ENCODE assay signal across 19 cellular contexts in the genomic region with DNA sequence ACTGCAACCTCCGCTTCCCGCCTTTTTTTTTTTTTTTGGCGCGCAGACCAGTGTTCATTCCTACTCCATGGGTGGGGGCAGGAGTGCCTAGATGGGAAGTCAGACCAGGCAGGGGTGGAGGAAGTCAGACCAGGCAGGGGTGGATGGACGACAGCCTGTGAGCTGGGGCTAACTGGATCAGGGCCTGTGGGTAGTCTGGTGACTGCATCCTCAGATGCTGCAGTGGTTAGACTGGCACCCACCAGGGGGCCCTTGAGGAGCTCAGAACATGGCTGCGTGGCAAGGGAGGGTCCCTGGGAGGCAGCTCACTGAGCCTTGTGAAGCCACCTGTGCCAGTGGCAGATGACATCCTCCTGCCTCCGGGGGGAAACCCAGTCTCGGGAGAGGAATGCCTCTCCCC. TPM values are rescaled to one million over a fixed set of nuclear protein-coding genes. Genes with fewer than 3 reads are reported as not detected.
A peak's percentile ranks its signal among the peaks of the same experiment; 100 is the strongest.
DNase-seq lines count a peak whose midpoint lies in the region; ATAC-seq, FAIRE-seq and TF ChIP-seq lines count a peak whose summit lies in the region.
"Had no signal": no experiment of that assay in that cellular context is flagged by ENCODE, and none has a peak within 500 bp of the region (broad histone marks: within the 10 kb centered on the region; RNA-seq: fewer than 3 reads in every experiment).

No MANE protein-coding gene starts in this region.

- H3K36me3 Mint-ChIP-seq in activated naive CD8-positive, alpha-beta T cell treated with anti-CD3 and anti-CD28 coated beads, Interleukin-2, amount 50 U/mL, for 24 hours (ENCODE audit: low read depth): peaks cover 3% of the 10 kb centered on the region
- H3K36me3 Mint-ChIP-seq in activated naive CD8-positive, alpha-beta T cell treated with anti-CD3 and anti-CD28 coated beads for 36 hours: peaks cover 1% of the 10 kb centered on the region

- 83% methylated on average over 8 of the region's 8 CpGs; no CpG with 5 or more reads in 1 of the 2 experiments for WGBS in H1 (ENCODE audit: extremely low coverage in 1 of 2, insufficient coverage in 1 of 2, insufficient read length in 1 of 2, insufficient replicate concordance in 2 of 2, low coverage in 1 of 2, low lambda C conversion rate in 2 of 2, missing lambda C conversion rate in 1 of 2), 2 experiments
- WGBS in gastroesophageal sphincter (ENCODE audit: low coverage in 1 of 2), 2 donors: no CpG with 5 or more reads among the region's 8 CpGs

- H2AK5ac ChIP-seq in H1 (ENCODE audit: low read depth, low read length): no peak overlapping the region

- H3K9ac ChIP-seq in H1 (replicated peaks in 1 of 4; ENCODE audit: extremely low read depth in 1 of 4, low read depth in 3 of 4, low read length in 3 of 4): no peak overlapping the region
- H3K9ac ChIP-seq: GM23248 had no signal

- H3K9me3 ChIP-seq in H1 (ENCODE audit: insufficient read depth in 2 of 2, low read depth in 1 of 2, low read length in 1 of 2): no peaks in the 10 kb centered on the region
- no peaks in the 10 kb centered on the region for H3K9me3 ChIP-seq in upper lobe of right lung
- H3K9me3 ChIP-seq in gastroesophageal sphincter: no peaks in the 10 kb centered on the region
- H3K9me3 ChIP-seq: sigmoid colon had no signal

- H3K4me1 ChIP-seq in H1 (replicated peaks in 1 of 4; ENCODE audit: control insufficient read depth in 3 of 4, insufficient read depth in 4 of 4, low read length in 3 of 4): no peaks in the 10 kb centered on the region
- no peaks in the 10 kb centered on the region for H3K4me1 ChIP-seq in upper lobe of right lung
- H3K4me1 ChIP-seq in gastroesophageal sphincter: peaks cover 0 to 10% (median 0%) of the 10 kb centered on the region in 3 donors
- H3K4me1 ChIP-seq: sigmoid colon had no signal

- no peak overlapping the region for H2BK120ac ChIP-seq in H1 (replicated peaks; ENCODE audit: low read depth, low read length)

- no peaks in the 10 kb centered on the region for H3K79me2 ChIP-seq in H1 (ENCODE audit: control insufficient read depth in 1 of 2, insufficient read depth in 2 of 2, low read length in 2 of 2)

- intact Hi-C loops in upper lobe of right lung (cut with DNase I): no loop called here

- H2BK5ac ChIP-seq in H1 (ENCODE audit: low read depth, low read length): no peak overlapping the region

- H3K4me3 ChIP-seq in H1 (ENCODE audit: extremely low read depth in 1 of 4, insufficient read depth in 2 of 4, low read depth in 3 of 4, low read length in 4 of 4): no peak overlapping the region
- no peak overlapping the region for H3K4me3 ChIP-seq in upper lobe of right lung
- H3K4me3 ChIP-seq in gastroesophageal sphincter: no peak overlapping the region
- H3K4me3 ChIP-seq: GM23248, sigmoid colon had no signal

- H3K4me2 ChIP-seq in H1 (ENCODE audit: insufficient read depth in 1 of 2, low read depth in 2 of 2, low read length in 2 of 2): no peak overlapping the region

- H3K4me1 Mint-ChIP-seq in activated naive CD8-positive, alpha-beta T cell treated with anti-CD3 and anti-CD28 coated beads, Interleukin-2, amount 50 U/mL, for 24 hours: no peaks in the 10 kb centered on the region
- H3K4me1 Mint-ChIP-seq in activated naive CD8-positive, alpha-beta T cell treated with anti-CD3 and anti-CD28 coated beads for 36 hours: no peaks in the 10 kb centered on the region

- peaks cover 2% of the 10 kb centered on the region; the same call in 1 of the 2 replicates for H3K79me1 ChIP-seq in H1 (ENCODE audit: low read depth, low read length)

- no peak overlapping the region for H3K27ac ChIP-seq in H1 (ENCODE audit: low read depth, low read length)
- no peak overlapping the region for H3K27ac ChIP-seq in upper lobe of right lung
- no peak overlapping the region for H3K27ac ChIP-seq in gastroesophageal sphincter
- H3K27ac ChIP-seq: GM23248, HL-60, sigmoid colon had no signal

- no peak overlapping the region for H4K5ac ChIP-seq in H1 (ENCODE audit: insufficient read length, low read depth, low read length)

- peak; percentile 3 for DNase-seq in activated naive CD8-positive, alpha-beta T cell treated with anti-CD3 and anti-CD28 coated beads, Interleukin-2, amount 50 U/mL, for 24 hours
- no peak for DNase-seq in activated naive CD8-positive, alpha-beta T cell treated with anti-CD3 and anti-CD28 coated beads for 36 hours
- DNase-seq in NCI-H82 (lab: John Stamatoyannopoulos, UW) (peak; percentile 77), H1 (ENCODE audit: low read depth in 1 of 2, low spot score in 2 of 2) (no peak), upper lobe of right lung (no peak), NCI-H748 (lab: John Stamatoyannopoulos, UW; ENCODE audit: unreplicated experiment) (no peak)
- DNase-seq: activated gamma-delta T cell treated with Interleukin-2 at 50 U/mL for 16 hours; anterior cingulate cortex; COR-L47; left colon; NCI-H1105 treated with DMSO at 0.1 percent for 48 hours; SHP77 treated with DMSO at 0.1 percent for 48 hours; sigmoid colon; stimulated activated CD4-positive, alpha-beta T cell treated with anti-CD3 and anti-CD28 coated beads, Interleukin-1b, Interleukin-23, amount 100 ng/mL, for 48 hours; T-helper 2 cell had no signal

- CTCF ChIA-PET in H1 (lab: Charles Lee; ENCODE audit: partially characterized antibody): interaction anchor here (0.7 to 9.7 kb wide), 4 partner anchors 7 to 831 kb away, joined by 3 to 95 read pairs (median 4); no protein-coding TSS in a partner anchor

- no peak overlapping the region for H2BK12ac ChIP-seq in H1 (ENCODE audit: low read depth, low read length)

- H3K36me3 ChIP-seq in H1 (ENCODE audit: control insufficient read depth in 2 of 4, insufficient read depth in 4 of 4, low read length in 3 of 4) (peaks cover 0 to 7% (median 7%) of the 10 kb centered on the region in 4 experiments; a peak in 3 of 8 replicates), upper lobe of right lung (peaks cover 19% of the 10 kb centered on the region), gastroesophageal sphincter (peaks cover 0 to 34% of the 10 kb centered on the region in 2 donors)

- no peak overlapping the region for H4K8ac ChIP-seq in H1 (ENCODE audit: extremely low read depth, insufficient read depth, low read length)

- no peak overlapping the region for H3K4ac ChIP-seq in H1 (replicated peaks; ENCODE audit: insufficient read length, low read depth, low read length)

- H2BK15ac ChIP-seq in H1 (ENCODE audit: low read length): no peak overlapping the region

- TF ChIP-seq EP300 in H1 (IDR thresholded peaks at IDR 0.05; ENCODE audit: borderline replicate concordance in 1 of 2, low read depth in 2 of 2, low read length in 2 of 2) (no peak), gastroesophageal sphincter (IDR thresholded peaks at IDR 0.05) (no peak)

- H4K91ac ChIP-seq in H1 (replicated peaks; ENCODE audit: insufficient read length, low read length): no peak overlapping the region

- H3K18ac ChIP-seq in H1 (ENCODE audit: extremely low read depth, low read length): no peak overlapping the region

- no peak for FAIRE-seq in H1 (lab: Jason Lieb, UNC)

- no peak overlapping the region for H3K56ac ChIP-seq in H1 (replicated peaks; ENCODE audit: insufficient read length, low read depth, low read length)

- TF ChIP-seq CTCF in H1 (IDR thresholded peaks at IDR 0.05; ENCODE audit: control extremely low read depth in 1 of 3, insufficient read depth in 1 of 3, low read depth in 1 of 3, low read length in 3 of 3) (no peak), upper lobe of right lung (IDR thresholded peaks at IDR 0.05) (no peak), gastroesophageal sphincter (IDR thresholded peaks at IDR 0.05) (no peak)

- H3K14ac ChIP-seq in H1 (ENCODE audit: insufficient read length): no peak overlapping the region

- no peak overlapping the region for H3K23ac ChIP-seq in H1 (ENCODE audit: insufficient read length)

- H3K27me3 Mint-ChIP-seq in activated naive CD8-positive, alpha-beta T cell treated with anti-CD3 and anti-CD28 coated beads, Interleukin-2, amount 50 U/mL, for 24 hours: no peaks in the 10 kb centered on the region
- H3K27me3 Mint-ChIP-seq in activated naive CD8-positive, alpha-beta T cell treated with anti-CD3 and anti-CD28 coated beads for 36 hours: no peaks in the 10 kb centered on the region

- H2AFZ ChIP-seq in H1 (ENCODE audit: low read length): no peak overlapping the region
- H2AFZ ChIP-seq: GM23248 had no signal

- no peak for TF ChIP-seq RAD21 in H1 (IDR thresholded peaks at IDR 0.05 in 1 of 2, conservative IDR thresholded peaks at IDR 0.05 in 1 of 2; ENCODE audit: low read depth in 2 of 2, low read length in 2 of 2)

- TF ChIP-seq POLR2A in H1 (IDR thresholded peaks at IDR 0.05; ENCODE audit: control extremely low read depth in 1 of 2, low read depth in 2 of 2, low read length in 2 of 2) (no peak), gastroesophageal sphincter (IDR thresholded peaks at IDR 0.05) (no peak)

- H3K23me2 ChIP-seq in H1 (ENCODE audit: low read depth, low read length): no peaks in the 10 kb centered on the region

- peaks cover 2 to 8% of the 10 kb centered on the region in 2 experiments for H4K20me1 ChIP-seq in H1 (replicated peaks in 1 of 2; ENCODE audit: control insufficient read depth in 1 of 2, insufficient read depth in 2 of 2, low read length in 2 of 2)

- H3K9me3 Mint-ChIP-seq in activated naive CD8-positive, alpha-beta T cell treated with anti-CD3 and anti-CD28 coated beads, Interleukin-2, amount 50 U/mL, for 24 hours: no peaks in the 10 kb centered on the region
- H3K9me3 Mint-ChIP-seq in activated naive CD8-positive, alpha-beta T cell treated with anti-CD3 and anti-CD28 coated beads for 36 hours: no peaks in the 10 kb centered on the region

- no peak overlapping the region for H3K4me3 Mint-ChIP-seq in activated naive CD8-positive, alpha-beta T cell treated with anti-CD3 and anti-CD28 coated beads, Interleukin-2, amount 50 U/mL, for 24 hours
- no peak overlapping the region for H3K4me3 Mint-ChIP-seq in activated naive CD8-positive, alpha-beta T cell treated with anti-CD3 and anti-CD28 coated beads for 36 hours

- H3K27me3 ChIP-seq in H1 (replicated peaks in 1 of 4; ENCODE audit: control insufficient read depth in 3 of 4, extremely low read depth in 1 of 4, insufficient read depth in 3 of 4, low read length in 3 of 4): no peaks in the 10 kb centered on the region
- H3K27me3 ChIP-seq in upper lobe of right lung: no peaks in the 10 kb centered on the region
- H3K27me3 ChIP-seq in gastroesophageal sphincter: no peaks in the 10 kb centered on the region
- H3K27me3 ChIP-seq: sigmoid colon had no signal

- H2BK20ac ChIP-seq in H1 (ENCODE audit: low read length): no peak overlapping the region

- ATAC-seq in activated naive CD8-positive, alpha-beta T cell treated with anti-CD3 and anti-CD28 coated beads, Interleukin-2, amount 50 U/mL, for 24 hours: no peak
- peak; percentile 21 for ATAC-seq in upper lobe of right lung
- ATAC-seq in gastroesophageal sphincter: no peak
- ATAC-seq in GM19463 (IDR thresholded peaks at IDR 0.05; ENCODE audit: unreplicated experiment): no peak
- ATAC-seq: left colon had no signal

- H3K27ac Mint-ChIP-seq in activated naive CD8-positive, alpha-beta T cell treated with anti-CD3 and anti-CD28 coated beads, Interleukin-2, amount 50 U/mL, for 24 hours: no peak overlapping the region
- no peak overlapping the region for H3K27ac Mint-ChIP-seq in activated naive CD8-positive, alpha-beta T cell treated with anti-CD3 and anti-CD28 coated beads for 36 hours

- POLR2A ChIA-PET in H1 (lab: Charles Lee; ENCODE audit: partially characterized antibody): interaction anchor here (0.6 to 2.4 kb wide), 6 partner anchors 11 to 688 kb away, joined by 3 to 6 read pairs (median 4); no protein-coding TSS in a partner anchor

RNA-seq across cellular contexts. Expression of a gene that starts 35.1 kb away (rescaled TPM):
- 10 to 100 TPM; 63.4 to 66.1 TPM for total RNA-seq in activated naive CD8-positive, alpha-beta T cell treated with anti-CD3 and anti-CD28 coated beads for 36 hours
- 48.5 and 49.5 TPM in 2 replicates for total RNA-seq in H1 (2021; fragmentation: NEBNext Ultra II Directional; extraction: Animal tissue kit (Norgen Biotek cat#: 25700))
- polyA plus RNA-seq in H1 (2011; rRNA removed): 31.8 and 40.1 TPM in 2 replicates
- 47.5 TPM for polyA plus RNA-seq in H1 (2011; cell fraction: cytosol; rRNA removed)
- 36.4 TPM for polyA plus RNA-seq in H1 (2011; cell fraction: nucleus; rRNA removed)
- 54.6 to 57.3 TPM (median 55.6 TPM) in 4 replicates for polyA plus RNA-seq in H1 (2012, experiment 1 of 2)
- polyA plus RNA-seq in H1 (2012, experiment 2 of 2): 52.1 TPM
- polyA plus RNA-seq in H1 (2013, experiment 1 of 2): 20.0 TPM
- polyA plus RNA-seq in H1 (2013, experiment 2 of 2): 20.3 TPM
- 26.3 and 35.7 TPM in 2 replicates for polyA minus RNA-seq in H1 (2011; rRNA and poly(A)+ RNA removed)
- polyA minus RNA-seq in H1 (2011; cell fraction: cytosol; rRNA and poly(A)+ RNA removed): 18.6 TPM
- 17.7 TPM for polyA minus RNA-seq in H1 (2011; cell fraction: nucleus; rRNA and poly(A)+ RNA removed)
- 33.1 TPM for total RNA-seq in upper lobe of right lung
- total RNA-seq in gastroesophageal sphincter: 10 to 100 TPM; 49.5 to 75.0 (median 60.8) TPM

RNA-seq across cellular contexts. Expression of a gene that starts 53.9 kb away (rescaled TPM):
- 10 to 100 TPM in 1 of 2 experiments, 1 to 10 TPM in 1; 8.8 to 12.2 TPM for total RNA-seq in activated naive CD8-positive, alpha-beta T cell treated with anti-CD3 and anti-CD28 coated beads for 36 hours
- 7.9 and 8.0 TPM in 2 replicates for total RNA-seq in H1 (2021; fragmentation: NEBNext Ultra II Directional; extraction: Animal tissue kit (Norgen Biotek cat#: 25700))
- 4.1 and 6.8 TPM in 2 replicates for polyA plus RNA-seq in H1 (2011; rRNA removed)
- polyA plus RNA-seq in H1 (2011; cell fraction: cytosol; rRNA removed): 9.4 TPM
- polyA plus RNA-seq in H1 (2011; cell fraction: nucleus; rRNA removed): 5.9 TPM
- 5.9 to 9.6 TPM (median 8.0 TPM) in 4 replicates for polyA plus RNA-seq in H1 (2012, experiment 1 of 2)
- 4.1 TPM for polyA plus RNA-seq in H1 (2012, experiment 2 of 2)
- polyA plus RNA-seq in H1 (2013, experiment 1 of 2): 4.2 TPM
- 3.9 TPM for polyA plus RNA-seq in H1 (2013, experiment 2 of 2)
- 5.1 and 6.7 TPM in 2 replicates for polyA minus RNA-seq in H1 (2011; rRNA and poly(A)+ RNA removed)
- 7.9 TPM for polyA minus RNA-seq in H1 (2011; cell fraction: cytosol; rRNA and poly(A)+ RNA removed)
- 11.0 TPM for polyA minus RNA-seq in H1 (2011; cell fraction: nucleus; rRNA and poly(A)+ RNA removed)
- total RNA-seq in upper lobe of right lung (46.5 TPM), gastroesophageal sphincter (100 to 1,000 TPM in 1 of 4 donors, 10 to 100 TPM in 3; 60.1 to 106 (median 71.2) TPM)

Comparison
In these comparisons a context has a peak if more than half of its experiments do, and no peak if none do; other contexts are left out.
1. DNase-seq: peak in activated naive CD8-positive, alpha-beta T cell treated with anti-CD3 and anti-CD28 coated beads, Interleukin-2, amount 50 U/mL, for 24 hours (single experiment) and NCI-H82 (single experiment); none in activated naive CD8-positive, alpha-beta T cell treated with anti-CD3 and anti-CD28 coated beads for 36 hours (single experiment), H1 (0 of 2), upper lobe of right lung (single experiment) and NCI-H748 (single experiment).